Comparison of ENCODE assay signal across 37 cellular contexts in genomic region chr19:35392742-35393350, GRCh38. TPM values are rescaled to one million over a fixed set of nuclear protein-coding genes. Genes with fewer than 3 reads are reported as not detected.
"Had no signal": no experiment of that assay in that cellular context is flagged by ENCODE, and none has a peak within 500 bp of the region (broad histone marks: within the 10 kb centered on the region; RNA-seq: fewer than 3 reads in every experiment).

No MANE protein-coding gene starts in this region.

- H3K4me1 Mint-ChIP-seq: activated naive CD8-positive, alpha-beta T cell treated with anti-CD3 and anti-CD28 coated beads for 36 hours; nephron had no signal

- H3K27ac ChIP-seq: adrenal gland, body of pancreas, cardiac muscle cell, colonic mucosa, gastroesophageal sphincter, hepatocyte, sigmoid colon, transverse colon, vagina, WERI-Rb-1 had no signal

- DNase-seq: activated CD4-positive, alpha-beta T cell treated with anti-CD3 and anti-CD28 coated beads for 48 hours; activated CD4-positive, alpha-beta T cell treated with anti-CD3 and anti-CD28 coated beads, Interleukin-2, amount 50 U/mL, for 48 hours; activated effector memory CD4-positive, alpha-beta T cell treated with Interleukin-2 at 50 U/mL for 16 hours; activated naive CD4-positive, alpha-beta T cell treated with Interleukin-2 at 50 U/mL for 16 hours; activated naive CD8-positive, alpha-beta T cell treated with anti-CD3 and anti-CD28 coated beads for 36 hours; aorta; body of pancreas; cerebellar nuclear complex; colonic mucosa; effector memory CD4-positive, alpha-beta T cell; erythroblast; islet precursor cell; mammary epithelial cell; sigmoid colon; stimulated activated CD4-positive, alpha-beta T cell treated with anti-CD3 and anti-CD28 coated beads, Interleukin-1b, Interleukin-23, amount 100 ng/mL, for 48 hours; stimulated activated naive CD4-positive, alpha-beta T cell; T1000; transverse colon; WERI-Rb-1 had no signal

- H3K4me1 ChIP-seq: colonic mucosa, gastroesophageal sphincter had no signal

- H2AFZ ChIP-seq: hepatocyte had no signal

- H3K27me3 Mint-ChIP-seq: activated naive CD8-positive, alpha-beta T cell treated with anti-CD3 and anti-CD28 coated beads for 36 hours; progenitor cell of endocrine pancreas had no signal

- H3K36me3 Mint-ChIP-seq: activated naive CD8-positive, alpha-beta T cell treated with anti-CD3 and anti-CD28 coated beads for 36 hours had no signal

- H3K27ac Mint-ChIP-seq: activated naive CD8-positive, alpha-beta T cell treated with anti-CD3 and anti-CD28 coated beads for 36 hours; nephron; progenitor cell of endocrine pancreas; T-helper 1 cell treated with Interleukin-12 subunit alpha and Interleukin-12 subunit beta and Interleukin-4 antibody, amounts not matched to agents 30 μg/mL and 1 μg/mL, for 36 hours had no signal

- H3K4me3 Mint-ChIP-seq: activated naive CD8-positive, alpha-beta T cell treated with anti-CD3 and anti-CD28 coated beads for 36 hours; nephron; T-helper 1 cell treated with Interleukin-12 subunit alpha and Interleukin-12 subunit beta and Interleukin-4 antibody, amounts not matched to agents 30 μg/mL and 1 μg/mL, for 36 hours had no signal

- H3K36me3 ChIP-seq: adrenal gland, cardiac muscle cell, colonic mucosa, gastroesophageal sphincter, sigmoid colon, transverse colon, vagina, WERI-Rb-1 had no signal

- H3K27me3 ChIP-seq: adrenal gland, body of pancreas, cardiac muscle cell, colonic mucosa, hepatocyte, sigmoid colon, transverse colon, vagina had no signal

- H3K9me3 Mint-ChIP-seq: activated naive CD8-positive, alpha-beta T cell treated with anti-CD3 and anti-CD28 coated beads for 36 hours; T-helper 1 cell treated with Interleukin-12 subunit alpha and Interleukin-12 subunit beta and Interleukin-4 antibody, amounts not matched to agents 30 μg/mL and 1 μg/mL, for 36 hours had no signal

- H3K9me3 ChIP-seq: adrenal gland, body of pancreas, colonic mucosa, gastroesophageal sphincter, sigmoid colon, transverse colon, vagina had no signal

- H3K79me2 ChIP-seq: hepatocyte had no signal

- ATAC-seq: activated CD4-positive, CD25-positive, alpha-beta regulatory T cell treated with anti-CD3 and anti-CD28 coated beads, Interleukin-2, amount 50 U/mL, for 24 hours; body of pancreas; gastroesophageal sphincter had no signal

- H3K4me2 ChIP-seq: hepatocyte, smooth muscle cell had no signal

- H3K4me3 ChIP-seq: adrenal gland, body of pancreas, cardiac muscle cell, colonic mucosa, gastroesophageal sphincter, hepatocyte, sigmoid colon, smooth muscle cell, transverse colon, vagina had no signal

RNA-seq across cellular contexts. Expression of gene GPR42, which starts 22.0 kb away (rescaled TPM):
- total RNA-seq: adrenal gland, aorta, body of pancreas, colonic mucosa, dermis microvascular lymphatic vessel endothelial cell, fibroblast of lung, fibroblast of villous mesenchyme, gastroesophageal sphincter, hepatocyte, liver, mammary epithelial cell, mucosa of gallbladder, osteoblast, progenitor cell of endocrine pancreas, renal cortical epithelial cell, smooth muscle cell, temporal lobe, transverse colon, vagina had no signal
- polyA plus RNA-seq: adrenal gland, aorta, cardiac muscle cell, fibroblast of lung, hepatocyte, liver, mammary epithelial cell, smooth muscle cell had no signal

RNA-seq across cellular contexts. Expression of gene FFAR3, which starts 34.6 kb away (rescaled TPM):
- total RNA-seq: body of pancreas, dermis microvascular lymphatic vessel endothelial cell, fibroblast of lung, fibroblast of villous mesenchyme, mammary epithelial cell, osteoblast, progenitor cell of endocrine pancreas, renal cortical epithelial cell, smooth muscle cell, vagina had no signal
- polyA plus RNA-seq: aorta, cardiac muscle cell, fibroblast of lung, hepatocyte, liver, mammary epithelial cell, smooth muscle cell had no signal

RNA-seq across cellular contexts. Expression of gene FFAR1, which starts 45.1 kb away (rescaled TPM):
- total RNA-seq: adrenal gland, aorta, cardiac muscle cell, colonic mucosa, dermis microvascular lymphatic vessel endothelial cell, fibroblast of lung, fibroblast of villous mesenchyme, gastroesophageal sphincter, hepatocyte, liver, mammary epithelial cell, mucosa of gallbladder, osteoblast, renal cortical epithelial cell, sigmoid colon, smooth muscle cell, temporal lobe, vagina had no signal
- polyA plus RNA-seq: aorta, fibroblast of lung, hepatocyte, liver, mammary epithelial cell, smooth muscle cell had no signal

RNA-seq across cellular contexts. Expression of gene FFAR2, which starts 55.2 kb away (rescaled TPM):
- total RNA-seq: activated naive CD8-positive, alpha-beta T cell treated with anti-CD3 and anti-CD28 coated beads for 36 hours; body of pancreas; cardiac muscle cell; dermis microvascular lymphatic vessel endothelial cell; fibroblast of lung; fibroblast of villous mesenchyme; mammary epithelial cell; osteoblast; renal cortical epithelial cell; smooth muscle cell; temporal lobe; vagina had no signal
- polyA plus RNA-seq: cardiac muscle cell, fibroblast of lung, hepatocyte, mammary epithelial cell, smooth muscle cell had no signal
